ENCODE assay signal across 18 cellular contexts in genomic region chr7:129166745-129167144, GRCh38. TPM values are rescaled to one million over a fixed set of nuclear protein-coding genes. Genes with fewer than 3 reads are reported as not detected.
DNase-seq lines count a peak whose midpoint lies in the region; ATAC-seq, FAIRE-seq and TF ChIP-seq lines count a peak whose summit lies in the region.
"Had no signal": no experiment of that assay in that cellular context is flagged by ENCODE, and none has a peak within 500 bp of the region (broad histone marks: within the 10 kb centered on the region; RNA-seq: fewer than 3 reads in every experiment).

No MANE protein-coding gene starts in this region.

- no peak for FAIRE-seq in kidney (lab: Jason Lieb, UNC)
- FAIRE-seq: HTR-8/SVneo, urothelium cell line had no signal

- no peak overlapping the region for H3K27ac ChIP-seq in osteoblast (ENCODE audit: low read depth, low read length)
- no peak overlapping the region for H3K27ac ChIP-seq in kidney (ENCODE audit: low read depth in 2 of 2, low read length in 2 of 2)

- H3K36me3 ChIP-seq in osteoblast (ENCODE audit: insufficient read depth, low read length) (no peaks in the 10 kb centered on the region), kidney (ENCODE audit: control insufficient read depth in 1 of 2, insufficient read depth in 2 of 2, low read length in 2 of 2) (peaks cover 6 to 36% of the 10 kb centered on the region in 2 donors)

- peak overlapping the region; percentile 12 for H3K27ac Mint-ChIP-seq in activated CD8-positive, alpha-beta T cell treated with anti-CD3 and anti-CD28 coated beads for 36 hours
- H3K27ac Mint-ChIP-seq in activated CD8-positive, alpha-beta T cell treated with anti-CD3 and anti-CD28 coated beads, Interleukin-2, amount 10 ng/mL, durations not matched to agents 7 days and 5 days = no peak overlapping the region
- H3K27ac Mint-ChIP-seq: naive thymus-derived CD4-positive, alpha-beta T cell had no signal

- no peaks in the 10 kb centered on the region for H4K20me1 ChIP-seq in osteoblast (ENCODE audit: insufficient read depth, low read length)

- H3K9me3 Mint-ChIP-seq in activated CD8-positive, alpha-beta T cell treated with anti-CD3 and anti-CD28 coated beads for 36 hours = no peaks in the 10 kb centered on the region
- H3K9me3 Mint-ChIP-seq in activated CD8-positive, alpha-beta T cell treated with anti-CD3 and anti-CD28 coated beads, Interleukin-2, amount 10 ng/mL, durations not matched to agents 7 days and 5 days (ENCODE audit: insufficient read depth) = no peaks in the 10 kb centered on the region
- H3K9me3 Mint-ChIP-seq: brain; naive thymus-derived CD4-positive, alpha-beta T cell had no signal

- intact Hi-C loops in activated CD8-positive, alpha-beta T cell treated with anti-CD3 and anti-CD28 coated beads for 36 hours (cut with micrococcal nuclease) = no loop called here
- intact Hi-C loops in kidney (cut with DNase I) = no loop called here

- peaks cover 17% of the 10 kb centered on the region for H3K4me1 Mint-ChIP-seq in activated CD8-positive, alpha-beta T cell treated with anti-CD3 and anti-CD28 coated beads for 36 hours (ENCODE audit: low read depth)
- H3K4me1 Mint-ChIP-seq in activated CD8-positive, alpha-beta T cell treated with anti-CD3 and anti-CD28 coated beads, Interleukin-2, amount 10 ng/mL, durations not matched to agents 7 days and 5 days (ENCODE audit: low read depth) = peaks cover 21% of the 10 kb centered on the region

- H3K9me3 ChIP-seq in osteoblast (ENCODE audit: low read depth, low read length) (no peaks in the 10 kb centered on the region), kidney (ENCODE audit: control insufficient read depth in 1 of 2, low read length in 2 of 2) (no peaks in the 10 kb centered on the region)

- CTCF ChIA-PET in activated CD8-positive, alpha-beta T cell treated with anti-CD3 and anti-CD28 coated beads for 36 hours (lab: Charles Lee) = interaction anchor here (1.0 to 12.1 kb wide), 12 partner anchors 11 to 658 kb away, joined by 3 to 198 read pairs (median 4); no protein-coding TSS in a partner anchor
- CTCF ChIA-PET in activated CD8-positive, alpha-beta T cell treated with anti-CD3 and anti-CD28 coated beads, Interleukin-2, amount 10 ng/mL, durations not matched to agents 7 days and 5 days (lab: Charles Lee) = interaction anchor here (0.9 to 1.5 kb wide), 5 partner anchors 15 to 78 kb away, joined by 3 to 4 read pairs (median 4); no protein-coding TSS in a partner anchor

- POLR2A ChIA-PET in activated CD8-positive, alpha-beta T cell treated with anti-CD3 and anti-CD28 coated beads for 36 hours (lab: Charles Lee) = interaction anchor here (0.6 to 1.2 kb wide), 2 partner anchors 14 to 524 kb away, joined by 3 read pairs; no protein-coding TSS in a partner anchor
- POLR2A ChIA-PET in activated CD8-positive, alpha-beta T cell treated with anti-CD3 and anti-CD28 coated beads, Interleukin-2, amount 10 ng/mL, durations not matched to agents 7 days and 5 days (lab: Charles Lee) = no interaction called here

- no peak overlapping the region for H3K9ac ChIP-seq in kidney (ENCODE audit: low read length in 2 of 2)

- H2AFZ ChIP-seq in osteoblast (ENCODE audit: low read length) = no peak overlapping the region

- no peak overlapping the region for H3K4me3 Mint-ChIP-seq in activated CD8-positive, alpha-beta T cell treated with anti-CD3 and anti-CD28 coated beads for 36 hours
- H3K4me3 Mint-ChIP-seq in activated CD8-positive, alpha-beta T cell treated with anti-CD3 and anti-CD28 coated beads, Interleukin-2, amount 10 ng/mL, durations not matched to agents 7 days and 5 days = no peak overlapping the region
- H3K4me3 Mint-ChIP-seq: brain had no signal

- H3K4me3 ChIP-seq in osteoblast (ENCODE audit: insufficient read depth, low read length) = no peak overlapping the region
- H3K4me3 ChIP-seq in kidney (ENCODE audit: low read length in 2 of 2) = no peak overlapping the region

- H3K27me3 Mint-ChIP-seq in activated CD8-positive, alpha-beta T cell treated with anti-CD3 and anti-CD28 coated beads for 36 hours = no peaks in the 10 kb centered on the region
- peaks cover 5% of the 10 kb centered on the region for H3K27me3 Mint-ChIP-seq in activated CD8-positive, alpha-beta T cell treated with anti-CD3 and anti-CD28 coated beads, Interleukin-2, amount 10 ng/mL, durations not matched to agents 7 days and 5 days (ENCODE audit: low read depth)

- peaks cover 25% of the 10 kb centered on the region for H3K27me3 ChIP-seq in osteoblast (ENCODE audit: insufficient read depth, low read length)

- TF ChIP-seq CTCF in activated CD8-positive, alpha-beta T cell treated with anti-CD3 and anti-CD28 coated beads for 36 hours (IDR thresholded peaks at IDR 0.05) = no peak
- TF ChIP-seq CTCF in osteoblast (IDR thresholded peaks at IDR 0.05; ENCODE audit: extremely low read depth, low read depth, low read length) (no peak), kidney (IDR thresholded peaks at IDR 0.05; ENCODE audit: borderline replicate concordance, extremely low read depth, insufficient read depth) (no peak)

- ATAC-seq in activated CD8-positive, alpha-beta T cell treated with anti-CD3 and anti-CD28 coated beads for 36 hours = peak; percentile 28
- no peak for ATAC-seq in activated CD8-positive, alpha-beta T cell treated with anti-CD3 and anti-CD28 coated beads, Interleukin-2, amount 10 ng/mL, durations not matched to agents 7 days and 5 days
- ATAC-seq in GM21381 (IDR thresholded peaks at IDR 0.05; ENCODE audit: unreplicated experiment) (peak; percentile 42), HG03095 (IDR thresholded peaks at IDR 0.05; ENCODE audit: unreplicated experiment) (peak; percentile 54), HG03175 (IDR thresholded peaks at IDR 0.05; ENCODE audit: unreplicated experiment) (no peak), GM18519 (IDR thresholded peaks at IDR 0.05; ENCODE audit: low FRiP score, unreplicated experiment) (no peak)
- ATAC-seq: left colon; naive thymus-derived CD4-positive, alpha-beta T cell; Panc1 had no signal

- peaks cover 6% of the 10 kb centered on the region for H3K4me1 ChIP-seq in osteoblast (ENCODE audit: insufficient read depth, low read length)
- peaks cover 6 to 13% of the 10 kb centered on the region in 2 donors for H3K4me1 ChIP-seq in kidney (ENCODE audit: control insufficient read depth in 1 of 2, insufficient read depth in 1 of 2, low read depth in 1 of 2, low read length in 2 of 2)

- no peaks in the 10 kb centered on the region for H3K79me2 ChIP-seq in osteoblast (ENCODE audit: insufficient read depth, low read length)

- peak; percentile 65 for DNase-seq in activated CD8-positive, alpha-beta T cell treated with anti-CD3 and anti-CD28 coated beads for 36 hours
- DNase-seq in activated CD8-positive, alpha-beta T cell treated with anti-CD3 and anti-CD28 coated beads, Interleukin-2, amount 10 ng/mL, durations not matched to agents 7 days and 5 days = no peak
- DNase-seq in osteoblast (ENCODE audit: insufficient read length, low spot score, missing footprints) (peak; percentile 50), kidney (no peak)
- DNase-seq: activated CD4-positive, alpha-beta T cell treated with anti-CD3 and anti-CD28 coated beads for 4 hours; activated gamma-delta T cell; COR-L47; left colon; naive thymus-derived CD4-positive, alpha-beta T cell; retina had no signal

- peaks cover 4% of the 10 kb centered on the region for H3K36me3 Mint-ChIP-seq in activated CD8-positive, alpha-beta T cell treated with anti-CD3 and anti-CD28 coated beads for 36 hours (ENCODE audit: low read depth)
- H3K36me3 Mint-ChIP-seq in activated CD8-positive, alpha-beta T cell treated with anti-CD3 and anti-CD28 coated beads, Interleukin-2, amount 10 ng/mL, durations not matched to agents 7 days and 5 days (ENCODE audit: low read depth) = no peaks in the 10 kb centered on the region

- H3K4me2 ChIP-seq in osteoblast (ENCODE audit: insufficient read depth, low read length) = no peak overlapping the region

RNA-seq across cellular contexts. Expression of gene SMO, which starts 21.7 kb away (rescaled TPM):
- 1 to 10 TPM in 1 of 2 experiments, under 1 TPM in 1; 0.81 to 1.7 TPM for total RNA-seq in activated CD8-positive, alpha-beta T cell treated with anti-CD3 and anti-CD28 coated beads for 36 hours
- total RNA-seq in activated CD8-positive, alpha-beta T cell treated with anti-CD3 and anti-CD28 coated beads, Interleukin-2, amount 10 ng/mL, durations not matched to agents 7 days and 5 days = not detected
- total RNA-seq in osteoblast = 19.9 and 23.9 TPM in 2 replicates
- total RNA-seq in kidney = 13.2 TPM
- 20.8 TPM for polyA plus RNA-seq in kidney (ENCODE audit: insufficient read depth, low read depth, low replicate concordance)
- polyA plus RNA-seq: naive thymus-derived CD4-positive, alpha-beta T cell had no signal

RNA-seq across cellular contexts. Expression of gene TSPAN33, which starts 22.2 kb away (rescaled TPM):
- total RNA-seq in activated CD8-positive, alpha-beta T cell treated with anti-CD3 and anti-CD28 coated beads for 36 hours = 10 to 100 TPM in 1 of 2 experiments, 1 to 10 TPM in 1; 9.3 to 11.0 TPM
- total RNA-seq in activated CD8-positive, alpha-beta T cell treated with anti-CD3 and anti-CD28 coated beads, Interleukin-2, amount 10 ng/mL, durations not matched to agents 7 days and 5 days = 1 to 10 TPM; 2.7 to 2.8 TPM
- under 0.01 and 0.36 TPM in 2 replicates for total RNA-seq in osteoblast
- total RNA-seq in kidney = 54.9 TPM
- 316 TPM for polyA plus RNA-seq in kidney (ENCODE audit: insufficient read depth, low read depth, low replicate concordance)

RNA-seq across cellular contexts. Expression of gene AHCYL2, which starts 58.1 kb away (rescaled TPM):
- 1 to 10 TPM; 8.1 to 9.6 TPM for total RNA-seq in activated CD8-positive, alpha-beta T cell treated with anti-CD3 and anti-CD28 coated beads for 36 hours
- 1 to 10 TPM; 7.3 to 7.6 TPM for total RNA-seq in activated CD8-positive, alpha-beta T cell treated with anti-CD3 and anti-CD28 coated beads, Interleukin-2, amount 10 ng/mL, durations not matched to agents 7 days and 5 days
- total RNA-seq in osteoblast (10.1 and 11.2 TPM in 2 replicates), kidney (25.2 TPM)
- polyA plus RNA-seq in kidney (ENCODE audit: insufficient read depth, low read depth, low replicate concordance) = 19.5 TPM

Comparison
In these comparisons a context has a peak if more than half of its experiments do, and no peak if none do; other contexts are left out.
1. ATAC-seq: peak in activated CD8-positive, alpha-beta T cell treated with anti-CD3 and anti-CD28 coated beads for 36 hours (single experiment), GM21381 (single experiment) and HG03095 (single experiment); none in activated CD8-positive, alpha-beta T cell treated with anti-CD3 and anti-CD28 coated beads, Interleukin-2, amount 10 ng/mL, durations not matched to agents 7 days and 5 days (single experiment), HG03175 (single experiment) and GM18519 (single experiment).
2. DNase-seq: peak in activated CD8-positive, alpha-beta T cell treated with anti-CD3 and anti-CD28 coated beads for 36 hours (single experiment) and osteoblast (single experiment); none in activated CD8-positive, alpha-beta T cell treated with anti-CD3 and anti-CD28 coated beads, Interleukin-2, amount 10 ng/mL, durations not matched to agents 7 days and 5 days (single experiment) and kidney (single experiment).